Comparison of ENCODE assay signal across 23 cellular contexts in genomic region chr6:15368873-15369272, GRCh38.
DNase-seq lines count a peak whose midpoint lies in the region; ATAC-seq, FAIRE-seq and TF ChIP-seq lines count a peak whose summit lies in the region.
"Had no signal": no experiment of that assay in that cellular context is flagged by ENCODE, and none has a peak within 500 bp of the region (broad histone marks: within the 10 kb centered on the region; RNA-seq: fewer than 3 reads in every experiment).

No MANE protein-coding gene starts in this region.

- H3K27me3 ChIP-seq in BLaER1 treated with 17β-estradiol and CSF1 and Interleukin-3, amounts not matched to agents 10 nM and 100 nM = no peaks in the 10 kb centered on the region
- no peaks in the 10 kb centered on the region for H3K27me3 ChIP-seq in HL-60 (ENCODE audit: insufficient read depth, poor library complexity, severe bottlenecking)
- no peaks in the 10 kb centered on the region for H3K27me3 ChIP-seq in GM12878 (replicated peaks in 1 of 2; ENCODE audit: control insufficient read depth in 2 of 2, insufficient read depth in 2 of 2, low read length in 1 of 2)
- H3K27me3 ChIP-seq: Peyer's patch had no signal

- SMC1A ChIA-PET in GM12878 (lab: Charles Lee; ENCODE audit: uncharacterized antibody, unreplicated experiment) = interaction anchor here (0.7 to 5.2 kb wide), 6 partner anchors 10 to 104 kb away, joined by 3 to 41 read pairs (median 6); no protein-coding TSS in a partner anchor

- TF ChIP-seq CTCF in HL-60 (IDR thresholded peaks at IDR 0.05; ENCODE audit: insufficient read depth, low read length) (no peak), GM12878 (IDR thresholded peaks at IDR 0.05 in 2 of 3, conservative IDR thresholded peaks at IDR 0.05 in 1 of 3; ENCODE audit: control insufficient read depth in 2 of 3, extremely low read depth in 1 of 3, insufficient read depth in 1 of 3, low read depth in 3 of 3, low read length in 3 of 3) (no peak)

- POLR2A ChIA-PET in GM12878 (lab: Charles Lee) = interaction anchor here (1.5 kb wide), 1 partner anchor 63 kb away, joined by 14 read pairs; no protein-coding TSS in a partner anchor

- ATAC-seq in GM12878 (no peak), HG02885 (IDR thresholded peaks at IDR 0.05; ENCODE audit: poor library complexity, unreplicated experiment) (no peak)

- H3K4me3 ChIP-seq in BLaER1 treated with 17β-estradiol and CSF1 and Interleukin-3, amounts not matched to agents 10 nM and 100 nM = peak overlapping the region in 1 of 10 experiments; percentile 33; a peak in 1 of 20 replicates
- H3K4me3 ChIP-seq in HL-60 (replicated peaks; ENCODE audit: insufficient read depth, low read length) (no peak overlapping the region), GM12878 (no peak overlapping the region)
- H3K4me3 ChIP-seq: GM23248, HAP-1, Peyer's patch had no signal

- peaks cover under 1 to 15% (median 3%) of the 10 kb centered on the region in 11 experiments; a peak in 14 of 22 replicates for H3K36me3 ChIP-seq in BLaER1 treated with 17β-estradiol and CSF1 and Interleukin-3, amounts not matched to agents 10 nM and 100 nM
- H3K36me3 ChIP-seq in GM12878 (ENCODE audit: control insufficient read depth in 2 of 2, insufficient read depth in 2 of 2, low read length in 1 of 2) = no peaks in the 10 kb centered on the region; a peak in 2 of 4 replicates
- H3K36me3 ChIP-seq: HAP-1, Peyer's patch had no signal

- peak overlapping the region; percentile 52 to 90 (median 78) for H3K4me2 ChIP-seq in BLaER1 treated with 17β-estradiol and CSF1 and Interleukin-3, amounts not matched to agents 10 nM and 100 nM
- H3K4me2 ChIP-seq in GM12878 (ENCODE audit: control insufficient read depth, insufficient read depth) = no peak overlapping the region

- peaks cover 45 to 98% (median 84%) of the 10 kb centered on the region in 11 experiments; a peak in 21 of 22 replicates for H4K20me1 ChIP-seq in BLaER1 treated with 17β-estradiol and CSF1 and Interleukin-3, amounts not matched to agents 10 nM and 100 nM
- no peaks in the 10 kb centered on the region for H4K20me1 ChIP-seq in GM12878 (ENCODE audit: control insufficient read depth, insufficient read depth)

- FAIRE-seq in GM12878 (lab: Jason Lieb, UNC) = no peak
- FAIRE-seq: A204.1, GM12891 had no signal

- TF ChIP-seq POLR2A in GM12878 (IDR thresholded peaks at IDR 0.05; ENCODE audit: low read depth, low read length) = no peak

- TF ChIP-seq EP300 in GM12878 (IDR thresholded peaks at IDR 0.05; ENCODE audit: borderline replicate concordance in 1 of 2, control insufficient read depth in 1 of 2, low read depth in 2 of 2, low read length in 2 of 2) = no peak

- RAD21 ChIA-PET in GM12878 (lab: Charles Lee; ENCODE audit: unreplicated experiment) = no interaction called here

- H3K27ac ChIP-seq in BLaER1 treated with 17β-estradiol and CSF1 and Interleukin-3, amounts not matched to agents 10 nM and 100 nM = peak overlapping the region in 10 of 11 experiments; percentile 11 to 63 (median 50); a peak in 17 of 22 replicates
- H3K27ac ChIP-seq in HL-60 (replicated peaks) (peak overlapping the region; percentile 30), GM12878 (ENCODE audit: control insufficient read depth, insufficient read depth) (no peak overlapping the region)
- H3K27ac ChIP-seq: GM23248, Peyer's patch had no signal

- peaks cover 84 to 100% (median 98%) of the 10 kb centered on the region in 10 experiments for H3K4me1 ChIP-seq in BLaER1 treated with 17β-estradiol and CSF1 and Interleukin-3, amounts not matched to agents 10 nM and 100 nM
- peaks cover 21% of the 10 kb centered on the region for H3K4me1 ChIP-seq in GM12878 (ENCODE audit: control insufficient read depth, insufficient read depth, low read length)

- no peak for TF ChIP-seq RAD21 in GM12878 (IDR thresholded peaks at IDR 0.05; ENCODE audit: insufficient read depth, low read depth, low read length)

- no peaks in the 10 kb centered on the region for H3K9me3 ChIP-seq in BLaER1 treated with 17β-estradiol and CSF1 and Interleukin-3, amounts not matched to agents 10 nM and 100 nM (replicated peaks in 1 of 11)
- H3K9me3 ChIP-seq in GM12878 (replicated peaks; ENCODE audit: control insufficient read depth, insufficient read depth, low read length) = no peaks in the 10 kb centered on the region
- H3K9me3 ChIP-seq: HAP-1, Peyer's patch had no signal

- BruUV-seq in GM12878 (replicated peaks; lab: Mats Ljungman, UMichigan) = no TSS peak

- 94% methylated on average over 5 of the region's 5 CpGs for WGBS in GM12878 (ENCODE audit: insufficient coverage, insufficient replicate concordance, low lambda C conversion rate, missing lambda C conversion rate)

- in situ Hi-C loops in GM12878 (cut with MboI) = no loop called here

- H2AFZ ChIP-seq in GM12878 (ENCODE audit: control insufficient read depth, low read depth, low read length) = no peak overlapping the region
- H2AFZ ChIP-seq: GM23248 had no signal

- CTCF ChIA-PET in GM12878 (lab: Yijun Ruan, JAX) = interaction anchor here (0.9 kb wide), 1 partner anchor 72 kb away, joined by 3 read pairs; no protein-coding TSS in a partner anchor

- no peak overlapping the region for H3K9ac ChIP-seq in BLaER1 treated with 17β-estradiol and CSF1 and Interleukin-3, amounts not matched to agents 10 nM and 100 nM
- H3K9ac ChIP-seq in GM12878 (ENCODE audit: control insufficient read depth, insufficient read depth, low read length) = no peak overlapping the region
- H3K9ac ChIP-seq: GM23248 had no signal

- peaks cover 94% of the 10 kb centered on the region for H3K79me2 ChIP-seq in GM12878 (ENCODE audit: control insufficient read depth, insufficient read depth, low read length)

- intact Hi-C loops in GM12878 (cut with micrococcal nuclease; ENCODE audit: unreplicated experiment) = no loop called here

- DNase-seq in HL-60 (ENCODE audit: low read depth in 1 of 2, low spot score in 1 of 2) = no peak
- DNase-seq in GM12878 (ENCODE audit: low read depth, low spot score) = no peak
- DNase-seq in islet precursor cell = peak; percentile 19
- no peak for DNase-seq in GM03348 (ENCODE audit: low spot score)
- DNase-seq in NCI-H187 (lab: John Stamatoyannopoulos, UW) = no peak
- DNase-seq: CD4-positive, CD25-positive, alpha-beta regulatory T cell; COR-L47; DMS79; KG1; NCI-H1092 treated with DMSO at 0.1 percent for 48 hours; NCI-H1436 treated with DMSO at 0.1 percent for 48 hours; NCI-H2029; NCI-H2171; NCI-H345; NCI-H774; NK-92 treated with Interleukin-12 subunit alpha and Interleukin-12 subunit beta, amount 100 ng/mL, for 24 hours; Peyer's patch had no signal

TF ChIP-seq in GM12878, 131 proteins besides CTCF, POLR2A, EP300 and RAD21:
- no peak for TF ChIP-seq RCOR1 (conservative IDR thresholded peaks at IDR 0.05; ENCODE audit: low read depth, low read length)
- 0 out of 2 replicates have a peak, but pooled peaks have one; percentile 9 for TF ChIP-seq ATF2 (IDR thresholded peaks at IDR 0.05; ENCODE audit: low read length)
